ENCODE assay signal across 8 cellular contexts in genomic region chr2:215664847-215665525, GRCh38.
DNase-seq lines count a peak whose midpoint lies in the region; ATAC-seq lines count a peak whose summit lies in the region.

No MANE protein-coding gene starts in this region.

- DNase-seq in AG20443 (ENCODE audit: low spot score) (peak; percentile 81), M059J (ENCODE audit: low read depth) (peak; percentile 94), epidermal melanocyte (ENCODE audit: insufficient read length, low spot score) (peak; percentile 38), mesenteric fat pad (ENCODE audit: low spot score) (no peak), NCI-H345 (lab: John Stamatoyannopoulos, UW) (no peak)
- peak in 1 of 2 donors; percentile 17 for DNase-seq in stimulated activated naive CD8-positive, alpha-beta T cell treated with anti-CD3 and anti-CD28 coated beads, Interleukin-15, amount 100 ng/mL, for 72 hours
- DNase-seq in effector memory CD4-positive, alpha-beta T cell = no peak

- no peaks in the 10 kb centered on the region for H3K9me3 Mint-ChIP-seq in stimulated activated naive CD8-positive, alpha-beta T cell treated with anti-CD3 and anti-CD28 coated beads, Interleukin-15, amount 100 ng/mL, for 72 hours

- H3K27ac ChIP-seq in effector memory CD4-positive, alpha-beta T cell (ENCODE audit: insufficient read depth, low read length, poor library complexity, severe bottlenecking) = no peak overlapping the region

- peaks cover 7% of the 10 kb centered on the region for H3K4me1 Mint-ChIP-seq in stimulated activated naive CD8-positive, alpha-beta T cell treated with anti-CD3 and anti-CD28 coated beads, Interleukin-15, amount 100 ng/mL, for 72 hours

- H3K27me3 ChIP-seq in effector memory CD4-positive, alpha-beta T cell (replicated peaks; ENCODE audit: control insufficient read depth, insufficient read depth, low read length, poor library complexity, severe bottlenecking) = no peaks in the 10 kb centered on the region

- no peaks in the 10 kb centered on the region for H3K4me1 ChIP-seq in effector memory CD4-positive, alpha-beta T cell (ENCODE audit: control insufficient read depth, insufficient read depth, low read length, poor library complexity, severe bottlenecking)

- ATAC-seq in GM19467 (IDR thresholded peaks at IDR 0.05; ENCODE audit: unreplicated experiment) = peak; percentile 55
- peak; percentile 85 for ATAC-seq in stimulated activated naive CD8-positive, alpha-beta T cell treated with anti-CD3 and anti-CD28 coated beads, Interleukin-15, amount 100 ng/mL, for 72 hours

- H3K4me3 ChIP-seq in effector memory CD4-positive, alpha-beta T cell (ENCODE audit: insufficient read depth, low read depth, low read length, poor library complexity, severe bottlenecking) = no peak overlapping the region

- peak overlapping the region in 1 of 2 donors; percentile 40 for H3K4me3 Mint-ChIP-seq in stimulated activated naive CD8-positive, alpha-beta T cell treated with anti-CD3 and anti-CD28 coated beads, Interleukin-15, amount 100 ng/mL, for 72 hours

- H3K36me3 ChIP-seq in effector memory CD4-positive, alpha-beta T cell (ENCODE audit: control insufficient read depth, insufficient read depth, low read length) = no peaks in the 10 kb centered on the region

- no peaks in the 10 kb centered on the region for H3K9me3 ChIP-seq in effector memory CD4-positive, alpha-beta T cell (ENCODE audit: control insufficient read depth, low read length)

- peak overlapping the region in 1 of 2 donors; percentile 63 for H3K27ac Mint-ChIP-seq in stimulated activated naive CD8-positive, alpha-beta T cell treated with anti-CD3 and anti-CD28 coated beads, Interleukin-15, amount 100 ng/mL, for 72 hours

- H3K27me3 Mint-ChIP-seq in stimulated activated naive CD8-positive, alpha-beta T cell treated with anti-CD3 and anti-CD28 coated beads, Interleukin-15, amount 100 ng/mL, for 72 hours = peaks cover 11% of the 10 kb centered on the region

Comparison
In these comparisons a context has a peak if more than half of its experiments do, and no peak if none do; other contexts are left out.
1. DNase-seq: peak in AG20443 (single experiment), M059J (single experiment) and epidermal melanocyte (single experiment); none in effector memory CD4-positive, alpha-beta T cell (0 of 3), mesenteric fat pad (single experiment) and NCI-H345 (single experiment).